ENCODE assay signal across 11 cellular contexts in the genomic region with DNA sequence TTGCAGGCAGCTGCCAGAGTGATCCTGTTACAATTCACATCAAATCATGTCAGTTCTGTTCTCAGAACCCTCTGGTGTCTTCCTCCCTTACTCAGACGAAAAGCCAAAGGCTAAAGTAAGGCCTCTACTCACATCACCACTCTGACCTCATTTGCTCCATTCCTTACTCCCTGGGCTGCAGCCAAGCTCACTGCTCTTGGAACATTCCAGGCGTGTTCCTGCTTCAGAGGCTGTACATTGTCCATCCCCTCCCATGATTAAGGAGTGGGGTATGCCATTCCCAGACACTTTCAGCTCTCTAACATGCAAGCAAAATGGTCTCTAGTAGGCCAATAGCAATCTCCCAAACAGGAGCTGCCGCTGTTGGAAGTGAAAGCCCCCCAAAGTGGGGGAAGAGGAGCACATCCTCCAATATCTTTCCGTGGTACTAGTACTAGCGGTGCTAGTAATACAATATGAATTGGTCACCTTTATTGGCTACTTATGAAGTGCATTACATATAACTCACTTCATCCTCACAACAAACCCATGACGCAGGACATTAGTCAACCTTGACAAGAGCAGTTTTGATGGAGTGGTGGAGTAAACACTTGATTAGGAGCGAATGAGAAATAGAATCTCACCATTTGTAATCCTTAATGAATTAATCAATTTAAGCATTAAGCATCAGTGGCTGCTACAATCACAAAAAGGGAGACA. TPM values are rescaled to one million over a fixed set of nuclear protein-coding genes. Genes with fewer than 3 reads are reported as not detected.
DNase-seq lines count a peak whose midpoint lies in the region; ATAC-seq and TF ChIP-seq lines count a peak whose summit lies in the region.
"Had no signal": no experiment of that assay in that cellular context is flagged by ENCODE, and none has a peak within 500 bp of the region (broad histone marks: within the 10 kb centered on the region; RNA-seq: fewer than 3 reads in every experiment).

No MANE protein-coding gene starts in this region.

- no peaks in the 10 kb centered on the region for H3K79me1 ChIP-seq in mesenchymal stem cell (replicated peaks; ENCODE audit: low read length, poor library complexity, severe bottlenecking)

- no peak overlapping the region for H3K23ac ChIP-seq in mesenchymal stem cell (ENCODE audit: low read length in 2 of 2)

- H3K14ac ChIP-seq in mesenchymal stem cell (ENCODE audit: low read length in 2 of 2) = no peak overlapping the region

- no peak overlapping the region for H2BK15ac ChIP-seq in mesenchymal stem cell (ENCODE audit: low read depth, poor library complexity, severe bottlenecking)

- ATAC-seq in upper lobe of left lung (ENCODE audit: low FRiP score in 2 of 2) (peak; percentile 73 to 80), HG02938 (IDR thresholded peaks at IDR 0.05; ENCODE audit: unreplicated experiment) (no peak)

- peak overlapping the region; percentile 37 for H3K27ac ChIP-seq in mesenchymal stem cell (ENCODE audit: low read length, poor library complexity, severe bottlenecking)
- H3K27ac ChIP-seq in upper lobe of left lung = peak overlapping the region; percentile 81 to 86 (median 85)
- H3K27ac ChIP-seq: C4-2B had no signal

- H3K18ac ChIP-seq in mesenchymal stem cell (ENCODE audit: low read depth in 1 of 2, low read length in 2 of 2) = peak overlapping the region; percentile 46 to 70

- DNase-seq in activated naive CD4-positive, alpha-beta T cell treated with anti-CD3 and anti-CD28 coated beads, Interleukin-2, amount 50 U/mL, for 16 hours = no peak
- DNase-seq in dedifferentiated amniotic fluid mesenchymal stem cell (ENCODE audit: extremely low spot score) (peak; percentile 38), mesenchymal stem cell (peak; percentile 95), upper lobe of left lung (peak in 1 of 2 donors; percentile 65), DMS114 treated with DMSO at 0.1 percent for 48 hours (lab: John Stamatoyannopoulos, UW; ENCODE audit: unreplicated experiment) (no peak), NOMO-1 treated with dmso at 0.1 percent for 144 hours (lab: John Stamatoyannopoulos, UW; ENCODE audit: unreplicated experiment) (no peak)
- DNase-seq: amygdala, pancreas had no signal

- peak overlapping the region; percentile 49 for H2BK120ac ChIP-seq in mesenchymal stem cell (ENCODE audit: low read depth, low read length)

- H3K36me3 ChIP-seq in mesenchymal stem cell (ENCODE audit: control insufficient read depth in 1 of 2, insufficient read depth in 2 of 2, low read depth in 1 of 2, low read length in 2 of 2) (no peaks in the 10 kb centered on the region), upper lobe of left lung (no peaks in the 10 kb centered on the region)
- H3K36me3 ChIP-seq: pancreas had no signal

- H3K4me3 Mint-ChIP-seq in activated naive CD4-positive, alpha-beta T cell treated with anti-CD3 and anti-CD28 coated beads, Interleukin-2, amount 50 U/mL, for 24 hours = peak overlapping the region; percentile 3

- H3K27me3 Mint-ChIP-seq in activated naive CD4-positive, alpha-beta T cell treated with anti-CD3 and anti-CD28 coated beads, Interleukin-2, amount 50 U/mL, for 24 hours = no peaks in the 10 kb centered on the region

- H3K4me3 ChIP-seq in mesenchymal stem cell (ENCODE audit: insufficient read depth in 1 of 2, low read depth in 1 of 2, low read length in 2 of 2) (no peak overlapping the region), upper lobe of left lung (no peak overlapping the region)
- H3K4me3 ChIP-seq: pancreas had no signal

- peak overlapping the region in 1 of 2 experiments; percentile 89 for H2BK12ac ChIP-seq in mesenchymal stem cell (ENCODE audit: low read length in 2 of 2)

- H2AFZ ChIP-seq in mesenchymal stem cell (ENCODE audit: low read depth, low read length) = no peak overlapping the region

- peak overlapping the region; percentile 90 for H4K91ac ChIP-seq in mesenchymal stem cell (ENCODE audit: low read length)

- H3K4ac ChIP-seq in mesenchymal stem cell (ENCODE audit: low read depth in 1 of 2, low read length in 2 of 2) = peak overlapping the region in 1 of 2 experiments; percentile 58

- peaks cover 74% of the 10 kb centered on the region for H3K4me1 Mint-ChIP-seq in activated naive CD4-positive, alpha-beta T cell treated with anti-CD3 and anti-CD28 coated beads, Interleukin-2, amount 50 U/mL, for 24 hours

- no peak overlapping the region for H4K8ac ChIP-seq in mesenchymal stem cell (ENCODE audit: low read length)

- no peaks in the 10 kb centered on the region for H3K36me3 Mint-ChIP-seq in activated naive CD4-positive, alpha-beta T cell treated with anti-CD3 and anti-CD28 coated beads, Interleukin-2, amount 50 U/mL, for 24 hours

- H2AK5ac ChIP-seq in mesenchymal stem cell (ENCODE audit: low read length, severe bottlenecking) = no peak overlapping the region

- H3K4me1 ChIP-seq in mesenchymal stem cell (ENCODE audit: control insufficient read depth, insufficient read depth, low read depth, low read length) (peaks cover 8% of the 10 kb centered on the region), upper lobe of left lung (peaks cover 55 to 77% (median 74%) of the 10 kb centered on the region in 4 donors)
- H3K4me1 ChIP-seq: pancreas had no signal

- no peaks in the 10 kb centered on the region for H3K9me3 Mint-ChIP-seq in activated naive CD4-positive, alpha-beta T cell treated with anti-CD3 and anti-CD28 coated beads, Interleukin-2, amount 50 U/mL, for 24 hours

- TF ChIP-seq POLR2A in upper lobe of left lung (IDR thresholded peaks at IDR 0.05) = peak in 1 of 4 donors; percentile 15

- no peak for TF ChIP-seq EP300 in upper lobe of left lung (IDR thresholded peaks at IDR 0.05)

- no peak for TF ChIP-seq CTCF in upper lobe of left lung (IDR thresholded peaks at IDR 0.05)

- peak overlapping the region; percentile 53 for H3K27ac Mint-ChIP-seq in activated naive CD4-positive, alpha-beta T cell treated with anti-CD3 and anti-CD28 coated beads, Interleukin-2, amount 50 U/mL, for 24 hours

- H3K9me3 ChIP-seq in mesenchymal stem cell (ENCODE audit: control insufficient read depth, low read length) (no peaks in the 10 kb centered on the region), upper lobe of left lung (no peaks in the 10 kb centered on the region)
- H3K9me3 ChIP-seq: pancreas had no signal

- no peak overlapping the region for H3K4me2 ChIP-seq in mesenchymal stem cell (ENCODE audit: low read length, poor library complexity, severe bottlenecking)

- peak overlapping the region; percentile 31 for H2BK5ac ChIP-seq in mesenchymal stem cell (ENCODE audit: low read depth, low read length, poor library complexity, severe bottlenecking)

- H3K27me3 ChIP-seq in mesenchymal stem cell (ENCODE audit: control insufficient read depth in 1 of 2, insufficient read depth in 1 of 2, low read length in 2 of 2) (no peaks in the 10 kb centered on the region), upper lobe of left lung (no peaks in the 10 kb centered on the region)
- H3K27me3 ChIP-seq: pancreas had no signal

- WGBS in mesenchymal stem cell = 34% methylated on average over 3 of the region's 7 CpGs
- 62 to 66% methylated on average over 7 of the region's 7 CpGs for WGBS in upper lobe of left lung, 2 donors

- H3K9ac ChIP-seq in mesenchymal stem cell (ENCODE audit: low read length) = no peak overlapping the region

RNA-seq across cellular contexts. Expression of gene GAB3, which starts 15.0 kb away (rescaled TPM):
- 2.8 TPM for polyA plus RNA-seq in mesenchymal stem cell (2013, experiment 1 of 2)
- 2.4 TPM for polyA plus RNA-seq in mesenchymal stem cell (2013, experiment 2 of 2)
- total RNA-seq in upper lobe of left lung = 10 to 100 TPM; 10.2 to 30.4 (median 15.4) TPM

RNA-seq across cellular contexts. Expression of gene DKC1, which starts 26.8 kb away (rescaled TPM):
- polyA plus RNA-seq in mesenchymal stem cell (2013, experiment 1 of 2) = 31.1 TPM
- 35.1 TPM for polyA plus RNA-seq in mesenchymal stem cell (2013, experiment 2 of 2)
- 10 to 100 TPM; 24.1 to 52.4 (median 33.2) TPM for total RNA-seq in upper lobe of left lung

Comparison
In these comparisons a context has a peak if more than half of its experiments do, and no peak if none do; other contexts are left out.
1. DNase-seq: peak in dedifferentiated amniotic fluid mesenchymal stem cell (single experiment) and mesenchymal stem cell (single experiment); none in activated naive CD4-positive, alpha-beta T cell treated with anti-CD3 and anti-CD28 coated beads, Interleukin-2, amount 50 U/mL, for 16 hours (single experiment), DMS114 treated with DMSO at 0.1 percent for 48 hours (single experiment) and NOMO-1 treated with dmso at 0.1 percent for 144 hours (single experiment).